Comparison of ENCODE assay signal across 21 cellular contexts in genomic region chr18:39297225-39297624, GRCh38.
"Had no signal": no experiment of that assay in that cellular context is flagged by ENCODE, and none has a peak within 500 bp of the region (broad histone marks: within the 10 kb centered on the region; RNA-seq: fewer than 3 reads in every experiment).

No MANE protein-coding gene starts in this region.

- H3K4me3 ChIP-seq: hepatocyte, left ventricle myocardium inferior, mucosa of descending colon, ovary, right atrium auricular region, skin epidermis, spleen, suprapubic skin, thoracic aorta, tibial artery, upper lobe of right lung had no signal

- H3K36me3 ChIP-seq: left ventricle myocardium inferior, ovary, right atrium auricular region, spleen, suprapubic skin, thoracic aorta, tibial artery, upper lobe of right lung had no signal

- DNase-seq: islet precursor cell; left ventricle myocardium inferior; midbrain; mucosa of descending colon; naive thymus-derived CD4-positive, alpha-beta T cell; ovary; spleen; stimulated activated CD4-positive, alpha-beta T cell treated with anti-CD3 and anti-CD28 coated beads, Interleukin-4, amount 100 ng/mL, for 24 hours; stimulated activated naive CD4-positive, alpha-beta T cell; tibial artery; trophoblast cell; upper lobe of right lung had no signal

- H3K27ac ChIP-seq: hepatocyte, left ventricle myocardium inferior, ovary, right atrium auricular region, skin epidermis, spleen, suprapubic skin, thoracic aorta, tibial artery, upper lobe of right lung had no signal

- H2AFZ ChIP-seq: hepatocyte had no signal

- H3K4me2 ChIP-seq: hepatocyte had no signal

- ATAC-seq: mucosa of descending colon; naive thymus-derived CD4-positive, alpha-beta T cell; natural killer cell treated with Interleukin-12 subunit alpha and Interleukin-12 subunit beta and Interleukin-15 and Interleukin-18, amount 100 ng/mL, for 72 hours; sciatic nerve; stimulated activated effector memory CD8-positive, alpha-beta T cell treated with anti-CD3 and anti-CD28 coated beads, Interleukin-12 subunit alpha, Interleukin-12 subunit beta, amount 100 ng/mL, for 72 hours; upper lobe of right lung had no signal

- H3K27me3 ChIP-seq: hepatocyte, ovary, right atrium auricular region, spleen, suprapubic skin, tibial artery, upper lobe of right lung had no signal

- H3K9me3 ChIP-seq: mucosa of descending colon, ovary, right atrium auricular region, spleen, suprapubic skin, thoracic aorta, tibial artery, upper lobe of right lung had no signal

- H3K79me2 ChIP-seq: hepatocyte had no signal

- H3K4me1 ChIP-seq: left ventricle myocardium inferior, right atrium auricular region, spleen, suprapubic skin, tibial artery, upper lobe of right lung had no signal

- FAIRE-seq: urothelium cell line had no signal
